ENCODE assay signal across 8 cellular contexts in genomic region chr1:15848143-15848928, GRCh38. TPM values are rescaled to one million over a fixed set of nuclear protein-coding genes. Genes with fewer than 3 reads are reported as not detected.
DNase-seq lines count a peak whose midpoint lies in the region; ATAC-seq and TF ChIP-seq lines count a peak whose summit lies in the region.

No MANE protein-coding gene starts in this region.

- no peaks in the 10 kb centered on the region for H3K36me3 Mint-ChIP-seq in T-helper 1 cell treated with Interleukin-12 subunit alpha and Interleukin-12 subunit beta and Interleukin-4 antibody, amounts not matched to agents 30 μg/mL and 1 μg/mL, for 36 hours (ENCODE audit: low read depth)

- intact Hi-C loops in body of pancreas (cut with DNase I), result no loop called here

- WGBS in body of pancreas, 2 donors, result 0% methylated on average over 28 to 64 of the region's 104 CpGs

- H3K27me3 ChIP-seq in body of pancreas, result no peaks in the 10 kb centered on the region

- peak; percentile 67 for DNase-seq in NCI-H2227 (lab: John Stamatoyannopoulos, UW; ENCODE audit: unreplicated experiment)
- no peak for DNase-seq in NCI-H2227 treated with DMSO at 0.1 percent for 48 hours (lab: John Stamatoyannopoulos, UW)
- peak; percentile 41 to 55 (median 49) for DNase-seq in body of pancreas
- DNase-seq in iris pigment epithelial cell (ENCODE audit: low read depth), result peak; percentile 38
- peak; percentile 10 to 28 for DNase-seq in stimulated activated CD4-positive, alpha-beta T cell treated with anti-CD3 and anti-CD28 coated beads, Interleukin-12 subunit alpha, Interleukin-12 subunit beta, amount 100 ng/mL, for 24 hours (ENCODE audit: low read depth in 2 of 2)
- DNase-seq in COR-L47 (lab: John Stamatoyannopoulos, UW), result no peak

- no peaks in the 10 kb centered on the region for H3K9me3 Mint-ChIP-seq in T-helper 1 cell treated with Interleukin-12 subunit alpha and Interleukin-12 subunit beta and Interleukin-4 antibody, amounts not matched to agents 30 μg/mL and 1 μg/mL, for 36 hours

- peak overlapping the region; percentile 92 to 99 (median 97) for H3K27ac ChIP-seq in body of pancreas

- TF ChIP-seq POLR2A in body of pancreas (IDR thresholded peaks at IDR 0.05), result peak in 1 of 3 donors; percentile 8

- TF ChIP-seq CTCF in body of pancreas (IDR thresholded peaks at IDR 0.05), result no peak

- H3K27me3 Mint-ChIP-seq in T-helper 1 cell treated with Interleukin-12 subunit alpha and Interleukin-12 subunit beta and Interleukin-4 antibody, amounts not matched to agents 30 μg/mL and 1 μg/mL, for 36 hours (ENCODE audit: low read depth), result no peaks in the 10 kb centered on the region

- H3K4me1 Mint-ChIP-seq in T-helper 1 cell treated with Interleukin-12 subunit alpha and Interleukin-12 subunit beta and Interleukin-4 antibody, amounts not matched to agents 30 μg/mL and 1 μg/mL, for 36 hours (ENCODE audit: low read depth), result peaks cover 28% of the 10 kb centered on the region

- H3K4me1 ChIP-seq in body of pancreas, result peaks cover 62% of the 10 kb centered on the region

- peak overlapping the region; percentile 74 to 84 for H3K4me3 ChIP-seq in body of pancreas

- peak overlapping the region; percentile 97 for H3K4me3 Mint-ChIP-seq in T-helper 1 cell treated with Interleukin-12 subunit alpha and Interleukin-12 subunit beta and Interleukin-4 antibody, amounts not matched to agents 30 μg/mL and 1 μg/mL, for 36 hours

- peak overlapping the region; percentile 94 for H3K27ac Mint-ChIP-seq in T-helper 1 cell treated with Interleukin-12 subunit alpha and Interleukin-12 subunit beta and Interleukin-4 antibody, amounts not matched to agents 30 μg/mL and 1 μg/mL, for 36 hours

- H3K9me3 ChIP-seq in body of pancreas, result no peaks in the 10 kb centered on the region

- no peaks in the 10 kb centered on the region for H3K36me3 ChIP-seq in body of pancreas (replicated peaks in 1 of 2; ENCODE audit: insufficient read depth in 1 of 2, low read depth in 2 of 2)

- ATAC-seq in HG03280 (IDR thresholded peaks at IDR 0.05; ENCODE audit: unreplicated experiment), result peak; percentile 14
- ATAC-seq in body of pancreas, result peak; percentile 17

RNA-seq across cellular contexts. Expression of gene SPEN, which starts 0.8 kb away (rescaled TPM):
- 10 to 100 TPM; 27.8 to 38.9 TPM for total RNA-seq in body of pancreas

RNA-seq across cellular contexts. Expression of gene UQCRHL, which starts 40.9 kb away (rescaled TPM):
- total RNA-seq in body of pancreas, result 1 to 10 TPM in 1 of 2 donors, under 1 TPM in 1; 0.66 to 1.0 TPM

Comparison
In these comparisons a context has a peak if more than half of its experiments do, and no peak if none do; other contexts are left out.
1. DNase-seq: peak in NCI-H2227 (single experiment), body of pancreas (4 of 4), iris pigment epithelial cell (single experiment) and stimulated activated CD4-positive, alpha-beta T cell treated with anti-CD3 and anti-CD28 coated beads, Interleukin-12 subunit alpha, Interleukin-12 subunit beta, amount 100 ng/mL, for 24 hours (2 of 2); none in NCI-H2227 treated with DMSO at 0.1 percent for 48 hours (single experiment) and COR-L47 (single experiment).